In the genomic region with DNA sequence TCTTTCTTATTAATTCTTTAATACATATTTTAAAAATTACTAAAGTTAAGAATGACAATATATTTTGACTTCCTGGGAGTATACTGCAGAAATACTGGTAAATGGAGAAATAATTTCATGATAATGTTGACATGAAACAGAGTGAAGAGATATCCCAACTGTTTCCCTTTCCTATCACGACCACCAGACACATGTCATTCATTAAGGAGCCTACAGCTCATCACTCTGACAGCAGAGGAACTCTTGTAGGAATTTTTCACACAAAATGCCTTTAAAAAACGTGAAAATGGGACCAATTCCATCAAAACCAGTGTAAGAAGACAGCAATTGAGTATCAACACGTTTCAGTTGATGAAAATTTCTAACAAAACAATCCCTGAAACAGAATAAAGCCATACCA, we compare ENCODE assay signal across 6 cellular contexts.
"Had no signal": no experiment of that assay in that cellular context is flagged by ENCODE, and none has a peak within 500 bp of the region (broad histone marks: within the 10 kb centered on the region; RNA-seq: fewer than 3 reads in every experiment).

No MANE protein-coding gene starts in this region.

- H3K27ac Mint-ChIP-seq: IgD-negative memory B cell had no signal

- H3K36me3 Mint-ChIP-seq: IgD-negative memory B cell had no signal

- H3K9me3 Mint-ChIP-seq: IgD-negative memory B cell had no signal

- H3K4me1 Mint-ChIP-seq: IgD-negative memory B cell had no signal

- H3K4me3 Mint-ChIP-seq: IgD-negative memory B cell had no signal

- FAIRE-seq: HepG2, HTR-8/SVneo had no signal

- ATAC-seq: HepG2 had no signal

- DNase-seq: IMR-90, KBM-7 had no signal

- H3K27me3 Mint-ChIP-seq: IgD-negative memory B cell had no signal

- H3K27ac ChIP-seq: HL-60 had no signal
